In the genomic region with DNA sequence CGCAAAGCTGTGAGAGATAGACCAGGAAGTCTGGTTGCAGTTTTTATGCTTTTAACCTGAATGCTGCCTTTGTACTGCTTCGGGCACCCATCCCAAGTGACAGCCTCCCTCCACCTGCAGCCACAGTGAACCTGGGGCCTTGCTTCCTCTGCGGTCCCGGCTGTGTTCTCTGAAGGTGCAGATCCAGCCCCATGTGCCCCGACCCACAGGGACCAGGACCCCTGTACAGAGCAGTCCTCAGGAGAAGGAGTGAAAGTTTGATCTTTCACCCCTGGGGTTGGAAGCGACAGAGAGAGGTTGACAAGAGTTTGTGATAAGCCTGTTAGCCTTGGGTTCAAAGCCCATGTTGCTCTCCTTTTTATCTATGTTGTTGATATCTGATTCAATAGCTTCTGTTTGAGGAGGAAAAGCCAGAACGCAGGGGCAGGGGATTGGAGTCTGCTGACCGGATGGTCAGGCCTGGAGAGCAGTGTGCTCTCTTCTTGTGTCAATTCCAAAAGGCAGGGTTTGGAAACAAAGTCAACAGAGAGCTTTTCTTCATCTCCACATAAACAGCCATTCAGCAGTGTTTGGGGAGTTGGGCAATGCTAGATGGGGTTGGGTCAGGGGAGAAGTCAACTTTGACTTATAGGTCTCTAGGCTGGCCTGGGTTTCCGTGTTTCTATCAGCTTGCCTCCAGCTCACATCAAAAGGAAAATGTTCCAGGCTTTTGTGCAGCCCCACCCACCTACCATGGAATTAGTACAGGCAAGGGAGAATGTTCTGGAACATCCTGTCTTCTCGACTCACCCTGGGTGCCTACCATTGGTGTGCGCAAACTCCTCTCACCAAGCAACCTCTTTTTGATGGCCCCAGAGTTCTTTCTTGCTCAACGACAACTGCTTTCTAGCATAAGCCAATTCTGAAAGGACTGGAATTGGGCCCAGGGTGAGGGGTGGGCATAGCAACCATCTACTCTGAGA, we compare ENCODE assay signal across 25 cellular contexts.
DNase-seq lines count a peak whose midpoint lies in the region; ATAC-seq, FAIRE-seq and TF ChIP-seq lines count a peak whose summit lies in the region.
"Had no signal": no experiment of that assay in that cellular context is flagged by ENCODE, and none has a peak within 500 bp of the region (broad histone marks: within the 10 kb centered on the region; RNA-seq: fewer than 3 reads in every experiment).

No MANE protein-coding gene starts in this region.

- CTCF ChIA-PET in HepG2 (lab: Yijun Ruan, JAX; ENCODE audit: low intra/inter-chr PET ratio, low total read pairs) = interaction anchor here (1.3 kb wide), 1 partner anchor 80 kb away, joined by 4 read pairs; no protein-coding TSS in a partner anchor

- peak; percentile 59 for TF ChIP-seq RAD21 in HepG2 (CRISPR knock-in tag; IDR thresholded peaks at IDR 0.05)

- 6% methylated on average over 10 of the region's 12 CpGs for WGBS in HepG2 (ENCODE audit: low lambda C conversion rate)

- H3K9me3 ChIP-seq in BLaER1 (no peaks in the 10 kb centered on the region), HepG2 (ENCODE audit: low read length) (no peaks in the 10 kb centered on the region)
- H3K9me3 ChIP-seq: SK-N-SH had no signal

- FAIRE-seq in bronchial epithelial cell (lab: Jason Lieb, UNC) = peak; percentile 32
- FAIRE-seq in HepG2 (lab: Jason Lieb, UNC) = peak; percentile 99
- FAIRE-seq: H54 had no signal

- no TSS peak for BruUV-seq in HepG2 (replicated peaks; lab: Mats Ljungman, UMichigan)

- intact Hi-C loops in HepG2 (cut with micrococcal nuclease; ENCODE audit: unreplicated experiment) = loop anchor here (1.0 to 10.0 kb wide), 2 partner anchors 401 to 789 kb away; a partner anchor contains a TSS
- intact Hi-C loops in sciatic nerve (cut with DNase I) = no loop called here

- DNase-seq in bronchial epithelial cell (ENCODE audit: low read depth) (no peak), HepG2 (ENCODE audit: low spot score) (peak; percentile 100), sciatic nerve (ENCODE audit: low spot score) (no peak), NCI-H2171 (lab: John Stamatoyannopoulos, UW) (no peak)
- DNase-seq: 8988T; AML-193; CD8-positive, alpha-beta memory T cell; DMS53; GDM1; IMR-90; NCI-H1092 treated with DMSO at 0.1 percent for 48 hours; NCI-H1436 treated with DMSO at 0.1 percent for 48 hours; NCI-H1930; NCI-H226; NCI-H748 treated with DMSO at 0.1 percent for 48 hours; SIG-M5; SK-N-SH had no signal

- POLR2A ChIA-PET in HepG2 (lab: Yijun Ruan, JAX) = interaction anchor here (0.5 to 6.8 kb wide), 31 partner anchors 9 to 727 kb away, joined by 3 to 181 read pairs (median 5); a partner anchor contains a TSS

- peak; percentile 88 for ATAC-seq in HepG2
- ATAC-seq in sciatic nerve = peak; percentile 80
- ATAC-seq in HG03457 (IDR thresholded peaks at IDR 0.05; ENCODE audit: unreplicated experiment) = no peak
- ATAC-seq in HG03280 (IDR thresholded peaks at IDR 0.05; ENCODE audit: unreplicated experiment) = no peak
- no peak for ATAC-seq in HG03571 (IDR thresholded peaks at IDR 0.05; ENCODE audit: unreplicated experiment)

- no peak overlapping the region for H3K4me3 ChIP-seq in BLaER1
- no peak overlapping the region for H3K4me3 ChIP-seq in bronchial epithelial cell (ENCODE audit: low read depth, low read length)
- peak overlapping the region in 1 of 3 experiments; percentile 47; a peak in 2 of 6 replicates for H3K4me3 ChIP-seq in HepG2 (replicated peaks in 1 of 3; ENCODE audit: insufficient read depth in 1 of 3, low read depth in 2 of 3, low read length in 3 of 3)

- no peaks in the 10 kb centered on the region for H4K20me1 ChIP-seq in BLaER1
- H4K20me1 ChIP-seq in HepG2 (ENCODE audit: insufficient read depth, low read length) = no peaks in the 10 kb centered on the region

- H3K36me3 ChIP-seq in BLaER1 = no peaks in the 10 kb centered on the region
- H3K36me3 ChIP-seq in bronchial epithelial cell (ENCODE audit: control insufficient read depth, insufficient read depth, low read length) = no peaks in the 10 kb centered on the region
- no peaks in the 10 kb centered on the region for H3K36me3 ChIP-seq in HepG2 (replicated peaks in 1 of 2; ENCODE audit: control insufficient read depth in 1 of 2, insufficient read depth in 2 of 2, low read length in 2 of 2)

- in situ Hi-C loops in HepG2 (cut with HindIII; ENCODE audit: extremely low pct_ligation_motif_present, low pct_unique_long_range_greater_than_20kb) = loop anchor here (10.0 kb wide), 1 partner anchor 389 kb away; no protein-coding TSS in a partner anchor

- H3K79me2 ChIP-seq in HepG2 (ENCODE audit: insufficient read depth, low read length) = peaks cover 18% of the 10 kb centered on the region

- peak overlapping the region; percentile 36 for H3K4me2 ChIP-seq in BLaER1
- peak overlapping the region; percentile 73 for H3K4me2 ChIP-seq in HepG2 (ENCODE audit: low read depth, low read length)
- H3K4me2 ChIP-seq: KMS-11, SK-N-SH had no signal

- H3K27ac ChIP-seq in BLaER1 = no peak overlapping the region
- H3K27ac ChIP-seq in HepG2 (ENCODE audit: extremely low read length, insufficient read depth, low read length) = peak overlapping the region; percentile 98
- H3K27ac ChIP-seq: C4-2B, HL-60, KMS-11 had no signal

- TF ChIP-seq POLR2A in HepG2 (IDR thresholded peaks at IDR 0.05; ENCODE audit: insufficient read depth in 1 of 2, low read depth in 2 of 2, low read length in 2 of 2) = peak; percentile 49 to 65

- H3K4me1 ChIP-seq in BLaER1 (peaks cover 60% of the 10 kb centered on the region), HepG2 (ENCODE audit: insufficient read depth, low read length) (peaks cover 98% of the 10 kb centered on the region)

- H2AFZ ChIP-seq in HepG2 (ENCODE audit: low read length) = no peak overlapping the region

- H3K9ac ChIP-seq in BLaER1 = no peak overlapping the region
- peak overlapping the region; percentile 88 for H3K9ac ChIP-seq in HepG2 (ENCODE audit: insufficient read depth, low read depth, low read length)
- H3K9ac ChIP-seq: KMS-11, SK-N-SH had no signal

- H3K27me3 ChIP-seq in BLaER1 (no peaks in the 10 kb centered on the region; the same call in 1 of the 2 replicates), bronchial epithelial cell (ENCODE audit: control insufficient read depth, insufficient read depth, low read length) (peaks cover 7% of the 10 kb centered on the region), HepG2 (ENCODE audit: control insufficient read depth in 1 of 2, insufficient read depth in 2 of 2, low read length in 2 of 2) (no peaks in the 10 kb centered on the region)

- TF ChIP-seq CTCF in bronchial epithelial cell (IDR thresholded peaks at IDR 0.05; ENCODE audit: insufficient read depth, low read length, severe bottlenecking) (no peak), HepG2 (CRISPR knock-in tag; IDR thresholded peaks at IDR 0.05) (no peak)

- TF ChIP-seq EP300 in HepG2 (IDR thresholded peaks at IDR 0.05; ENCODE audit: low read depth in 2 of 2, low read length in 2 of 2) (peak; percentile 99), HepG2 (CRISPR knock-in tag; IDR thresholded peaks at IDR 0.05; ENCODE audit: borderline replicate concordance) (peak; percentile 100)

TF ChIP-seq in HepG2, 621 proteins besides CTCF, POLR2A, EP300 and RAD21 (continues in another document):
- TF ChIP-seq, protein P1, sequence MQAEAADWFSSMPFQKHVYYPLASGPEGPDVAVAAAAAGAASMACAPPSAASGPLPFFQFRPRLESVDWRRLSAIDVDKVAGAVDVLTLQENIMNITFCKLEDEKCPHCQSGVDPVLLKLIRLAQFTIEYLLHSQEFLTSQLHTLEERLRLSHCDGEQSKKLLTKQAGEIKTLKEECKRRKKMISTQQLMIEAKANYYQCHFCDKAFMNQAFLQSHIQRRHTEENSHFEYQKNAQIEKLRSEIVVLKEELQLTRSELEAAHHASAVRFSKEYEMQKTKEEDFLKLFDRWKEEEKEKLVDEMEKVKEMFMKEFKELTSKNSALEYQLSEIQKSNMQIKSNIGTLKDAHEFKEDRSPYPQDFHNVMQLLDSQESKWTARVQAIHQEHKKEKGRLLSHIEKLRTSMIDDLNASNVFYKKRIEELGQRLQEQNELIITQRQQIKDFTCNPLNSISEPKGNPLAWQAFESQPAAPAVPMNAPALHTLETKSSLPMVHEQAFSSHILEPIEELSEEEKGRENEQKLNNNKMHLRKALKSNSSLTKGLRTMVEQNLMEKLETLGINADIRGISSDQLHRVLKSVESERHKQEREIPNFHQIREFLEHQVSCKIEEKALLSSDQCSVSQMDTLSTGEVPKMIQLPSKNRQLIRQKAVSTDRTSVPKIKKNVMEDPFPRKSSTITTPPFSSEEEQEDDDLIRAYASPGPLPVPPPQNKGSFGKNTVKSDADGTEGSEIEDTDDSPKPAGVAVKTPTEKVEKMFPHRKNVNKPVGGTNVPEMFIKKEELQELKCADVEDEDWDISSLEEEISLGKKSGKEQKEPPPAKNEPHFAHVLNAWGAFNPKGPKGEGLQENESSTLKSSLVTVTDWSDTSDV (CRISPR knock-in tag; IDR thresholded peaks at IDR 0.05) = no peak
- TF ChIP-seq ZIK1 (CRISPR knock-in tag; IDR thresholded peaks at IDR 0.05; ENCODE audit: borderline replicate concordance, low read depth) (peak; percentile 52; the same call in 1 of the 2 replicates), ATRX (CRISPR knock-in tag; IDR thresholded peaks at IDR 0.05; ENCODE audit: borderline replicate concordance) (no peak), ZNF558 (CRISPR knock-in tag; IDR thresholded peaks at IDR 0.05; ENCODE audit: borderline replicate concordance) (peak; percentile 86), RBM22 (optimal IDR thresholded peaks at IDR 0.05; ENCODE audit: low read length) (no peak), CC2D1A (CRISPR knock-in tag; IDR thresholded peaks at IDR 0.05) (no peak), HNRNPK (IDR thresholded peaks at IDR 0.05; ENCODE audit: low read depth, low read length, poor library complexity, severe bottlenecking) (no peak), HDAC2 (CRISPR knock-in tag; IDR thresholded peaks at IDR 0.05) (peak; percentile 98), TMF1 (CRISPR knock-in tag; IDR thresholded peaks at IDR 0.05; ENCODE audit: low read depth) (0 out of 2 replicates have a peak, but pooled peaks have one; percentile 84), REPIN1 (CRISPR knock-in tag; IDR thresholded peaks at IDR 0.05; ENCODE audit: borderline replicate concordance, low read depth) (peak; percentile 78), CENPT (CRISPR knock-in tag; IDR thresholded peaks at IDR 0.05; ENCODE audit: low read depth) (0 out of 2 replicates have a peak, but pooled peaks have one; percentile 55), ZNF30 (CRISPR knock-in tag; IDR thresholded peaks at IDR 0.05) (0 out of 2 replicates have a peak, but pooled peaks have one; percentile 33)
- TF ChIP-seq, protein P2, sequence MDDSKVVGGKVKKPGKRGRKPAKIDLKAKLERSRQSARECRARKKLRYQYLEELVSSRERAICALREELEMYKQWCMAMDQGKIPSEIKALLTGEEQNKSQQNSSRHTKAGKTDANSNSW (CRISPR knock-in tag; IDR thresholded peaks at IDR 0.05; ENCODE audit: borderline replicate concordance) = no peak

Comparison
In these comparisons a context has a peak if more than half of its experiments do, and no peak if none do; other contexts are left out.
1. ATAC-seq: peak in HepG2 (single experiment) and sciatic nerve (single experiment); none in HG03457 (single experiment), HG03280 (single experiment) and HG03571 (single experiment).